10 cellular contexts compared by ENCODE assay signal in genomic region chr2:45607701-45608100, GRCh38. TPM values are rescaled to one million over a fixed set of nuclear protein-coding genes. Genes with fewer than 3 reads are reported as not detected.
DNase-seq lines count a peak whose midpoint lies in the region; ATAC-seq and TF ChIP-seq lines count a peak whose summit lies in the region.
"Had no signal": no experiment of that assay in that cellular context is flagged by ENCODE, and none has a peak within 500 bp of the region (broad histone marks: within the 10 kb centered on the region; RNA-seq: fewer than 3 reads in every experiment).

No MANE protein-coding gene starts in this region.

- intact Hi-C loops in MCF 10A (cut with micrococcal nuclease) (no loop called here), breast epithelium (cut with DNase I; ENCODE audit: low total_unique reads) (loop anchor here (5.0 kb wide), 1 partner anchor 1460 kb away; no protein-coding TSS in a partner anchor), upper lobe of right lung (cut with DNase I) (no loop called here)

- no peaks in the 10 kb centered on the region for H3K27me3 ChIP-seq in breast epithelium
- H3K27me3 ChIP-seq in upper lobe of right lung: no peaks in the 10 kb centered on the region
- H3K27me3 ChIP-seq: dorsolateral prefrontal cortex had no signal

- H3K4me3 ChIP-seq in breast epithelium: no peak overlapping the region
- H3K4me3 ChIP-seq in epithelial cell of proximal tubule (ENCODE audit: low read depth, low read length): no peak overlapping the region
- H3K4me3 ChIP-seq in upper lobe of right lung: no peak overlapping the region
- H3K4me3 ChIP-seq: dorsolateral prefrontal cortex had no signal

- no peak overlapping the region for H3K27ac ChIP-seq in breast epithelium
- H3K27ac ChIP-seq in upper lobe of right lung: no peak overlapping the region
- H3K27ac ChIP-seq: dorsolateral prefrontal cortex had no signal

- ATAC-seq in upper lobe of right lung (no peak), HG03097 (IDR thresholded peaks at IDR 0.05; ENCODE audit: low FRiP score, unreplicated experiment) (no peak)
- no peak for ATAC-seq in activated T-cell treated with anti-CD3 and anti-CD28 coated beads, Interleukin-2, amount 50 U/mL, for 72 hours (replicated peaks in 1 of 2)

- no peaks in the 10 kb centered on the region for H3K36me3 ChIP-seq in breast epithelium
- peaks cover 14% of the 10 kb centered on the region for H3K36me3 ChIP-seq in upper lobe of right lung

- CTCF ChIA-PET in MCF 10A (lab: Yijun Ruan, JAX): interaction anchor here (0.6 to 2.2 kb wide), 7 partner anchors 10 to 637 kb away, joined by 3 to 15 read pairs (median 4); no protein-coding TSS in a partner anchor

- TF ChIP-seq CTCF in MCF 10A (IDR thresholded peaks at IDR 0.05; ENCODE audit: unreplicated experiment): peak; percentile 32
- no peak for TF ChIP-seq CTCF in breast epithelium (IDR thresholded peaks at IDR 0.05)
- peak; percentile 69 for TF ChIP-seq CTCF in epithelial cell of proximal tubule (conservative IDR thresholded peaks at IDR 0.05; ENCODE audit: low read depth, low read length)
- TF ChIP-seq CTCF in upper lobe of right lung (IDR thresholded peaks at IDR 0.05): peak; percentile 37

- H3K36me3 Mint-ChIP-seq in MCF 10A (ENCODE audit: insufficient read depth, unreplicated experiment): peaks cover 12% of the 10 kb centered on the region
- peaks cover 3% of the 10 kb centered on the region in 2 donors for H3K36me3 Mint-ChIP-seq in activated T-cell treated with anti-CD3 and anti-CD28 coated beads, Interleukin-2, amount 50 U/mL, for 72 hours (ENCODE audit: insufficient read depth in 2 of 2)

- no peaks in the 10 kb centered on the region for H3K9me3 Mint-ChIP-seq in MCF 10A (ENCODE audit: unreplicated experiment)
- no peaks in the 10 kb centered on the region for H3K9me3 Mint-ChIP-seq in activated T-cell treated with anti-CD3 and anti-CD28 coated beads, Interleukin-2, amount 50 U/mL, for 72 hours

- DNase-seq in MCF 10A (ENCODE audit: unreplicated experiment): peak; percentile 53
- DNase-seq in breast epithelium (ENCODE audit: low spot score in 2 of 2): no peak
- peak; percentile 73 for DNase-seq in NCI-H82 (lab: John Stamatoyannopoulos, UW)
- DNase-seq in epithelial cell of proximal tubule (ENCODE audit: low read depth): no peak
- no peak for DNase-seq in upper lobe of right lung
- DNase-seq in activated T-cell treated with anti-CD3 and anti-CD28 coated beads, Interleukin-2, amount 50 U/mL, for 72 hours: no peak
- DNase-seq in GOT3 (lab: John Stamatoyannopoulos, UW): no peak
- DNase-seq: dorsolateral prefrontal cortex, posterior cingulate gyrus had no signal

- H3K4me1 ChIP-seq in breast epithelium (no peaks in the 10 kb centered on the region), upper lobe of right lung (peaks cover 11% of the 10 kb centered on the region)

- no peak overlapping the region for H3K4me3 Mint-ChIP-seq in MCF 10A (ENCODE audit: unreplicated experiment)
- H3K4me3 Mint-ChIP-seq in activated T-cell treated with anti-CD3 and anti-CD28 coated beads, Interleukin-2, amount 50 U/mL, for 72 hours: no peak overlapping the region

- H3K27me3 Mint-ChIP-seq in MCF 10A (ENCODE audit: insufficient read depth, unreplicated experiment): no peaks in the 10 kb centered on the region
- H3K27me3 Mint-ChIP-seq in activated T-cell treated with anti-CD3 and anti-CD28 coated beads, Interleukin-2, amount 50 U/mL, for 72 hours (ENCODE audit: low read depth): no peaks in the 10 kb centered on the region

- POLR2A ChIA-PET in MCF 10A (lab: Yijun Ruan, JAX): interaction anchor here (0.8 to 1.2 kb wide), 2 partner anchors 10 to 19 kb away, joined by 3 read pairs; no protein-coding TSS in a partner anchor

- H3K9me3 ChIP-seq in breast epithelium (no peaks in the 10 kb centered on the region), upper lobe of right lung (no peaks in the 10 kb centered on the region)

- TF ChIP-seq POLR2A in breast epithelium (IDR thresholded peaks at IDR 0.05): no peak

- no peak overlapping the region for H3K27ac Mint-ChIP-seq in MCF 10A (ENCODE audit: low read depth, unreplicated experiment)
- H3K27ac Mint-ChIP-seq in activated T-cell treated with anti-CD3 and anti-CD28 coated beads, Interleukin-2, amount 50 U/mL, for 72 hours: no peak overlapping the region

- BruUV-seq in MCF 10A (replicated peaks; lab: Mats Ljungman, UMichigan): no TSS peak

- peaks cover 47% of the 10 kb centered on the region for H3K4me1 Mint-ChIP-seq in MCF 10A (ENCODE audit: insufficient read depth, unreplicated experiment)
- peaks cover 24% of the 10 kb centered on the region for H3K4me1 Mint-ChIP-seq in activated T-cell treated with anti-CD3 and anti-CD28 coated beads, Interleukin-2, amount 50 U/mL, for 72 hours (ENCODE audit: low read depth)

RNA-seq across cellular contexts. Expression of gene SRBD1, which starts 3.4 kb away (rescaled TPM):
- total RNA-seq in MCF 10A (2022) (17.3 and 18.2 TPM in 2 replicates), breast epithelium (10 to 100 TPM; 21.1 to 30.2 (median 21.9) TPM), epithelial cell of proximal tubule (8.1 and 9.3 TPM in 2 replicates), upper lobe of right lung (19.2 TPM)
- 10 to 100 TPM; 19.0 to 20.3 TPM for total RNA-seq in activated T-cell treated with anti-CD3 and anti-CD28 coated beads, Interleukin-2, amount 50 U/mL, for 72 hours

RNA-seq across cellular contexts. Expression of gene PRKCE, which starts 43.8 kb away (rescaled TPM):
- total RNA-seq in MCF 10A (2022) (10.9 and 12.1 TPM in 2 replicates), breast epithelium (10 to 100 TPM; 20.6 to 34.0 (median 23.6) TPM), epithelial cell of proximal tubule (2.5 and 6.0 TPM in 2 replicates), upper lobe of right lung (65.6 TPM)
- 10 to 100 TPM; 19.3 to 35.3 TPM for total RNA-seq in activated T-cell treated with anti-CD3 and anti-CD28 coated beads, Interleukin-2, amount 50 U/mL, for 72 hours

Comparison
In these comparisons a context has a peak if more than half of its experiments do, and no peak if none do; other contexts are left out.
1. DNase-seq: peak in MCF 10A (single experiment) and NCI-H82 (single experiment); none in breast epithelium (0 of 2), epithelial cell of proximal tubule (single experiment), upper lobe of right lung (single experiment), activated T-cell treated with anti-CD3 and anti-CD28 coated beads, Interleukin-2, amount 50 U/mL, for 72 hours (0 of 2) and GOT3 (single experiment).
2. CTCF ChIP-seq: peak in MCF 10A (single experiment), epithelial cell of proximal tubule (single experiment) and upper lobe of right lung (single experiment); none in breast epithelium (0 of 3).